9 cellular contexts compared by ENCODE assay signal in the genomic region with DNA sequence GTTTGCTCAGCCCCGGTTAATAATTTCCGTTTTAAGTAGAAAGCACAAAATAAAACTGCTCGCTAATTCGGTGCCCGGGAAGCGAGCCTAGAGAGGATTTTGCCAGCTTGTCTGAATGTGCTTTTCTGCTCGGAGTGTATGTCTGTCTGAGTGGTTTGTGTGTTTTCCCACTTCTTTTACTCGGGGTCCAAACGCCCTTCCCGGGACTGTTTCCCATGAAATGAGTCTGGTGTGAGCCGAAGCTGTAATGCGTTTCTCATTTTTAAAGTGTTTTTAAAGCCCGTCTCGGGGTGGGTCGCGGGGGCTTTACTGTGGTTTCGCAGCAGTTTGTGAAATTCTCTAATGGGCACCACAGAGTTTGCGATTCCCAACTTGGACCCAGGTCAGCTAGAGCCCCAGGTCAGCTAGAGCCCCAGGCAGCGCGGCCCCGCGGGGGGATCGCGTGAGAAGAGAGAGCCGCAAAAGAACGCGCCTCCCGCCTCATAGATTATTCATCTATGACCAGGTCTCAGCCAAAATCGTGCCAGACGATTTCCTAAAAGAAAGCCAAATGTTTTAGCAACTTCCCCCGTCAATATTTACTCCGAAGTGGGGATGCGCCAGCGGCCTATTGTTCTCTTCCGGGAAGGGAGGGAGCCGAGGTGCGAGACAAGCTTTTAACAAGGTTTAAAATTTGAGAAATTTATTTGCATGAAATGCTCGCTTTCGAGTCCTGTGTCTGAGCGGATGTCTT. TPM values are rescaled to one million over a fixed set of nuclear protein-coding genes. Genes with fewer than 3 reads are reported as not detected.
A peak's percentile ranks its signal among the peaks of the same experiment; 100 is the strongest.
DNase-seq lines count a peak whose midpoint lies in the region; ATAC-seq lines count a peak whose summit lies in the region.
"Had no signal": no experiment of that assay in that cellular context is flagged by ENCODE, and none has a peak within 500 bp of the region (broad histone marks: within the 10 kb centered on the region; RNA-seq: fewer than 3 reads in every experiment).

No MANE protein-coding gene starts in this region.

- ATAC-seq in central memory CD8-positive, alpha-beta T cell (replicated peaks; ENCODE audit: extremely low read depth, poor library complexity, severe bottlenecking), result no peak
- no peak for ATAC-seq in GM21723 (IDR thresholded peaks at IDR 0.05; ENCODE audit: unreplicated experiment)
- no peak for ATAC-seq in GM21529 (IDR thresholded peaks at IDR 0.05; ENCODE audit: unreplicated experiment)

- peak overlapping the region; percentile 100 for H3K9ac ChIP-seq in neuronal stem cell (ENCODE audit: low read depth, low read length, poor library complexity)

- peaks cover 2% of the 10 kb centered on the region for H3K79me1 ChIP-seq in neuronal stem cell (ENCODE audit: low read depth, low read length)

- no peak overlapping the region for H3K23ac ChIP-seq in neuronal stem cell (ENCODE audit: low read depth, low read length, poor library complexity)

- H4K91ac ChIP-seq in neuronal stem cell (ENCODE audit: low read depth, low read length, poor library complexity), result no peak overlapping the region

- no peak overlapping the region for H2BK12ac ChIP-seq in neuronal stem cell (ENCODE audit: low read length)

- H3K36me3 Mint-ChIP-seq in activated CD4-positive, alpha-beta T cell treated with anti-CD3 and anti-CD28 coated beads, Interleukin-2, amount 10 ng/mL, durations not matched to agents 7 days and 5 days (ENCODE audit: low read depth), result peaks cover 6% of the 10 kb centered on the region
- peaks cover 44% of the 10 kb centered on the region for H3K36me3 Mint-ChIP-seq in central memory CD8-positive, alpha-beta T cell (ENCODE audit: insufficient read depth)

- H2BK15ac ChIP-seq in neuronal stem cell (ENCODE audit: low read length), result no peak overlapping the region

- H3K4me3 Mint-ChIP-seq in activated CD4-positive, alpha-beta T cell treated with anti-CD3 and anti-CD28 coated beads, Interleukin-2, amount 10 ng/mL, durations not matched to agents 7 days and 5 days, result peak overlapping the region; percentile 30
- no peak overlapping the region for H3K4me3 Mint-ChIP-seq in central memory CD8-positive, alpha-beta T cell

- DNase-seq in activated CD4-positive, alpha-beta T cell treated with anti-CD3 and anti-CD28 coated beads, Interleukin-2, amount 10 ng/mL, durations not matched to agents 7 days and 5 days, result no peak
- DNase-seq in activated CD4-positive, alpha-beta T cell treated with anti-CD3 and anti-CD28 coated beads, Interleukin-2, amount 50 U/mL, for 4 hours, result no peak
- DNase-seq in NCI-H146 (lab: John Stamatoyannopoulos, UW) (peak; percentile 61), neuronal stem cell (ENCODE audit: low spot score) (no peak), NCI-H2081 treated with DMSO at 0.1 percent for 48 hours (lab: John Stamatoyannopoulos, UW) (no peak)
- no peak for DNase-seq in central memory CD8-positive, alpha-beta T cell (ENCODE audit: low spot score in 2 of 2)

- peak overlapping the region; percentile 13 for H2BK5ac ChIP-seq in neuronal stem cell (ENCODE audit: low read length)

- H2BK120ac ChIP-seq in neuronal stem cell (ENCODE audit: low read depth, low read length), result no peak overlapping the region

- WGBS in neuronal stem cell (ENCODE audit: extremely low coverage in 2 of 2, insufficient read length in 2 of 2, insufficient replicate concordance in 1 of 2), 2 donors, result no CpG with 5 or more reads among the region's 40 CpGs

- H2AFZ ChIP-seq in neuronal stem cell (ENCODE audit: low read length), result no peak overlapping the region

- H3K4me1 ChIP-seq in neuronal stem cell (ENCODE audit: control insufficient read depth in 2 of 2, insufficient read depth in 1 of 2, low read depth in 1 of 2, low read length in 2 of 2), result peaks cover 15 to 16% of the 10 kb centered on the region in 2 donors

- peaks cover 19% of the 10 kb centered on the region for H3K4me1 Mint-ChIP-seq in activated CD4-positive, alpha-beta T cell treated with anti-CD3 and anti-CD28 coated beads, Interleukin-2, amount 10 ng/mL, durations not matched to agents 7 days and 5 days
- peaks cover 10% of the 10 kb centered on the region for H3K4me1 Mint-ChIP-seq in central memory CD8-positive, alpha-beta T cell

- H3K9me3 ChIP-seq in neuronal stem cell (replicated peaks in 1 of 2; ENCODE audit: control insufficient read depth in 2 of 2, insufficient read depth in 1 of 2, low read depth in 1 of 2, low read length in 2 of 2), result no peaks in the 10 kb centered on the region

- CTCF ChIA-PET in activated CD4-positive, alpha-beta T cell treated with anti-CD3 and anti-CD28 coated beads, Interleukin-2, amount 10 ng/mL, durations not matched to agents 7 days and 5 days (lab: Charles Lee), result interaction anchor here (0.5 to 1.9 kb wide), 4 partner anchors 10 to 262 kb away, joined by 3 to 6 read pairs (median 3); no protein-coding TSS in a partner anchor

- no peaks in the 10 kb centered on the region for H3K9me3 Mint-ChIP-seq in activated CD4-positive, alpha-beta T cell treated with anti-CD3 and anti-CD28 coated beads, Interleukin-2, amount 10 ng/mL, durations not matched to agents 7 days and 5 days
- H3K9me3 Mint-ChIP-seq in central memory CD8-positive, alpha-beta T cell, result no peaks in the 10 kb centered on the region

- H3K36me3 ChIP-seq in neuronal stem cell (replicated peaks in 1 of 2; ENCODE audit: control insufficient read depth in 2 of 2, insufficient read depth in 2 of 2, low read length in 2 of 2), result peaks cover 17 to 54% of the 10 kb centered on the region in 2 donors

- peak overlapping the region; percentile 37 for H3K4me2 ChIP-seq in neuronal stem cell (ENCODE audit: insufficient read depth, low read length, poor library complexity, severe bottlenecking)

- no peak overlapping the region for H3K14ac ChIP-seq in neuronal stem cell (ENCODE audit: low read length)

- peak overlapping the region; percentile 93 to 99 for H3K4me3 ChIP-seq in neuronal stem cell (ENCODE audit: low read length in 2 of 2)

- peak overlapping the region; percentile 77 for H3K27ac Mint-ChIP-seq in activated CD4-positive, alpha-beta T cell treated with anti-CD3 and anti-CD28 coated beads, Interleukin-2, amount 10 ng/mL, durations not matched to agents 7 days and 5 days
- H3K27ac Mint-ChIP-seq in central memory CD8-positive, alpha-beta T cell (ENCODE audit: low read depth), result peak overlapping the region; percentile 68

- POLR2A ChIA-PET in activated CD4-positive, alpha-beta T cell treated with anti-CD3 and anti-CD28 coated beads, Interleukin-2, amount 10 ng/mL, durations not matched to agents 7 days and 5 days (lab: Charles Lee), result no interaction called here

- H3K27me3 Mint-ChIP-seq in activated CD4-positive, alpha-beta T cell treated with anti-CD3 and anti-CD28 coated beads, Interleukin-2, amount 10 ng/mL, durations not matched to agents 7 days and 5 days, result peaks cover 62% of the 10 kb centered on the region
- peaks cover 50% of the 10 kb centered on the region for H3K27me3 Mint-ChIP-seq in central memory CD8-positive, alpha-beta T cell

- H3K4ac ChIP-seq in neuronal stem cell (ENCODE audit: low read length), result no peak overlapping the region

- no peak overlapping the region for H4K8ac ChIP-seq in neuronal stem cell (ENCODE audit: low read depth, low read length)

- peak overlapping the region; percentile 6 for H3K18ac ChIP-seq in neuronal stem cell (ENCODE audit: low read length)

- H3K27me3 ChIP-seq in neuronal stem cell (ENCODE audit: control insufficient read depth in 3 of 3, insufficient read depth in 3 of 3, low read depth in 1 of 3, low read length in 3 of 3), result peaks cover 0 to 5% (median 0%) of the 10 kb centered on the region in 3 experiments

- peak overlapping the region; percentile 99 for H3K27ac ChIP-seq in neuronal stem cell (replicated peaks; ENCODE audit: low read length)

- no peak overlapping the region for H2AK5ac ChIP-seq in neuronal stem cell (ENCODE audit: low read depth, low read length)

RNA-seq across cellular contexts. Expression of a gene that starts 2.0 kb away (rescaled TPM):
- total RNA-seq in activated CD4-positive, alpha-beta T cell treated with anti-CD3 and anti-CD28 coated beads, Interleukin-2, amount 10 ng/mL, durations not matched to agents 7 days and 5 days, result not detected
- 120 TPM for polyA plus RNA-seq in neuronal stem cell (2013, experiment 1 of 2)
- polyA plus RNA-seq in neuronal stem cell (2013, experiment 2 of 2), result 122 TPM
- polyA plus RNA-seq: CD14-positive monocyte had no signal

RNA-seq across cellular contexts. Expression of a gene that starts 12.0 kb away (rescaled TPM):
- total RNA-seq in activated CD4-positive, alpha-beta T cell treated with anti-CD3 and anti-CD28 coated beads, Interleukin-2, amount 10 ng/mL, durations not matched to agents 7 days and 5 days, result not detected
- polyA plus RNA-seq in neuronal stem cell (2013, experiment 1 of 2), result 18.1 TPM
- 18.3 TPM for polyA plus RNA-seq in neuronal stem cell (2013, experiment 2 of 2)
- polyA plus RNA-seq: CD14-positive monocyte had no signal
